24 cellular contexts compared by ENCODE assay signal in genomic region chr19:57572415-57572947, GRCh38. TPM values are rescaled to one million over a fixed set of nuclear protein-coding genes. Genes with fewer than 3 reads are reported as not detected.
DNase-seq lines count a peak whose midpoint lies in the region; ATAC-seq, FAIRE-seq and TF ChIP-seq lines count a peak whose summit lies in the region.
"Had no signal": no experiment of that assay in that cellular context is flagged by ENCODE, and none has a peak within 500 bp of the region (broad histone marks: within the 10 kb centered on the region; RNA-seq: fewer than 3 reads in every experiment).

No MANE protein-coding gene starts in this region.

- intact Hi-C loops in A673 (cut with micrococcal nuclease; ENCODE audit: unreplicated experiment) = no loop called here

- peaks cover 84 to 99% of the 10 kb centered on the region in 2 experiments for H3K9me3 ChIP-seq in CD4-positive, CD25-positive, alpha-beta regulatory T cell (ENCODE audit: control insufficient read depth in 2 of 2, low read length in 2 of 2)
- H3K9me3 ChIP-seq in adipocyte (ENCODE audit: control insufficient read depth, low read length) = peaks cover 89% of the 10 kb centered on the region
- peaks cover 83 to 97% of the 10 kb centered on the region in 2 donors for H3K9me3 ChIP-seq in muscle layer of duodenum (ENCODE audit: control insufficient read depth in 1 of 2, low read length in 2 of 2)
- H3K9me3 ChIP-seq in A673 (ENCODE audit: low read depth, low read length, poor library complexity, severe bottlenecking) = peaks cover 76% of the 10 kb centered on the region

- no peak for ATAC-seq in CD4-positive, CD25-positive, alpha-beta regulatory T cell (ENCODE audit: low read depth in 2 of 2)
- no peak for ATAC-seq in HG02759 (IDR thresholded peaks at IDR 0.05; ENCODE audit: unreplicated experiment)
- ATAC-seq: SK-N-SH treated with all-trans-retinoic acid at 6 μM for 48 hours had no signal

- no peaks in the 10 kb centered on the region for H3K4me1 ChIP-seq in CD4-positive, CD25-positive, alpha-beta regulatory T cell (ENCODE audit: control insufficient read depth, insufficient read depth, low read length, poor library complexity, severe bottlenecking)
- H3K4me1 ChIP-seq in adipocyte (ENCODE audit: control insufficient read depth, insufficient read depth, low read length) = peaks cover 2% of the 10 kb centered on the region
- H3K4me1 ChIP-seq in muscle layer of duodenum (ENCODE audit: control insufficient read depth in 1 of 2, insufficient read depth in 2 of 2, low read length in 2 of 2) = peaks cover 0 to 2% of the 10 kb centered on the region in 2 donors
- H3K4me1 ChIP-seq in A673 (ENCODE audit: insufficient read depth, low read length, poor library complexity, severe bottlenecking) = no peaks in the 10 kb centered on the region

- CTCF ChIA-PET in A673 (lab: Charles Lee) = no interaction called here

- peaks cover 53% of the 10 kb centered on the region for H3K36me3 Mint-ChIP-seq in CD4-positive, CD25-positive, alpha-beta regulatory T cell
- H3K36me3 Mint-ChIP-seq in endothelial cell (ENCODE audit: low read depth, unreplicated experiment) = peaks cover 76% of the 10 kb centered on the region

- no TSS peak for BruUV-seq in A673 (replicated peaks; lab: Mats Ljungman, UMichigan)

- TF ChIP-seq CTCF in endothelial cell (IDR thresholded peaks at IDR 0.05; ENCODE audit: unreplicated experiment) (no peak), A673 (conservative IDR thresholded peaks at IDR 0.05; ENCODE audit: low read depth, low read length) (no peak)

- no peak overlapping the region for H3K27ac ChIP-seq in CD4-positive, CD25-positive, alpha-beta regulatory T cell (ENCODE audit: insufficient read depth, low read length, poor library complexity, severe bottlenecking)
- H3K27ac ChIP-seq in muscle layer of duodenum (ENCODE audit: low read length) (no peak overlapping the region), A673 (ENCODE audit: low read depth, low read length, poor library complexity, severe bottlenecking) (no peak overlapping the region)
- H3K27ac ChIP-seq: C4-2B, GM23248 had no signal

- H3K27me3 Mint-ChIP-seq in CD4-positive, CD25-positive, alpha-beta regulatory T cell = no peaks in the 10 kb centered on the region
- peaks cover 21% of the 10 kb centered on the region for H3K27me3 Mint-ChIP-seq in endothelial cell (ENCODE audit: unreplicated experiment)

- peak overlapping the region; percentile 13 for H3K4me3 ChIP-seq in CD4-positive, CD25-positive, alpha-beta regulatory T cell (ENCODE audit: low read depth, low read length)
- peak overlapping the region; percentile 67 for H3K4me3 ChIP-seq in adipocyte (ENCODE audit: low read length)
- H3K4me3 ChIP-seq in muscle layer of duodenum (ENCODE audit: low read depth in 1 of 2, low read length in 2 of 2) = peak overlapping the region; percentile 12 to 99
- H3K4me3 ChIP-seq in A673 (ENCODE audit: low read depth, low read length, poor library complexity, severe bottlenecking) = no peak overlapping the region
- H3K4me3 ChIP-seq: GM23248 had no signal

- H3K27me3 ChIP-seq in CD4-positive, CD25-positive, alpha-beta regulatory T cell (ENCODE audit: control insufficient read depth, insufficient read depth, low read length) = no peaks in the 10 kb centered on the region
- no peaks in the 10 kb centered on the region for H3K27me3 ChIP-seq in adipocyte (replicated peaks; ENCODE audit: control insufficient read depth, insufficient read depth, low read length)
- no peaks in the 10 kb centered on the region for H3K27me3 ChIP-seq in muscle layer of duodenum (ENCODE audit: low read depth, low read length)
- no peaks in the 10 kb centered on the region for H3K27me3 ChIP-seq in A673 (replicated peaks; ENCODE audit: insufficient read depth, low read depth, low read length, poor library complexity)

- no peak for DNase-seq in CD4-positive, CD25-positive, alpha-beta regulatory T cell
- no peak for DNase-seq in adipocyte (ENCODE audit: low read depth)
- no peak for DNase-seq in endothelial cell (ENCODE audit: low spot score)
- no peak for DNase-seq in GM12892 (ENCODE audit: insufficient read length)
- DNase-seq in midbrain (lab: John Stamatoyannopoulos, UW) = no peak
- no peak for DNase-seq in A673 (ENCODE audit: low spot score)
- DNase-seq: AML-193, Calu3, DMS79 treated with DMSO at 0.1 percent for 48 hours, GM23248, H9, Karpas-422, NCI-H1105, NCI-H146, NCI-H1930, NCI-H446, NCI-H524 treated with DMSO at 0.1 percent for 48 hours, NCI-H774 had no signal

- peaks cover 51% of the 10 kb centered on the region for H3K36me3 ChIP-seq in CD4-positive, CD25-positive, alpha-beta regulatory T cell (ENCODE audit: control insufficient read depth, insufficient read depth, low read length)
- H3K36me3 ChIP-seq in adipocyte (ENCODE audit: control insufficient read depth, insufficient read depth, low read length, severe bottlenecking) (peaks cover 62% of the 10 kb centered on the region), muscle layer of duodenum (ENCODE audit: control insufficient read depth in 1 of 2, insufficient read depth in 2 of 2, low read length in 2 of 2) (peaks cover 46 to 72% of the 10 kb centered on the region in 2 donors), A673 (ENCODE audit: insufficient read depth, low read length, poor library complexity, severe bottlenecking) (peaks cover 41% of the 10 kb centered on the region)

- H3K9ac ChIP-seq in adipocyte (ENCODE audit: low read length) = no peak overlapping the region
- H3K9ac ChIP-seq: GM23248 had no signal

- H3K9me3 Mint-ChIP-seq in CD4-positive, CD25-positive, alpha-beta regulatory T cell = peaks cover 0 to 86% (median 36%) of the 10 kb centered on the region in 7 donors
- H3K9me3 Mint-ChIP-seq in endothelial cell (ENCODE audit: unreplicated experiment) = peaks cover 77% of the 10 kb centered on the region

- no peak overlapping the region for H3K4me3 Mint-ChIP-seq in CD4-positive, CD25-positive, alpha-beta regulatory T cell
- H3K4me3 Mint-ChIP-seq in endothelial cell (ENCODE audit: unreplicated experiment) = peak overlapping the region; percentile 86
- H3K4me3 Mint-ChIP-seq: H9 had no signal

- no peak for FAIRE-seq in GM12892 (lab: Jason Lieb, UNC)
- FAIRE-seq: A204.1, GM18507 had no signal

- no peak overlapping the region for H3K27ac Mint-ChIP-seq in CD4-positive, CD25-positive, alpha-beta regulatory T cell
- H3K27ac Mint-ChIP-seq in endothelial cell (ENCODE audit: unreplicated experiment) = no peak overlapping the region
- H3K27ac Mint-ChIP-seq: H9 had no signal

- no peak for TF ChIP-seq POLR2A in GM12892 (IDR thresholded peaks at IDR 0.05; ENCODE audit: low read depth, low read length)

- peaks cover 0 to 13% (median 6%) of the 10 kb centered on the region in 4 donors for H3K4me1 Mint-ChIP-seq in CD4-positive, CD25-positive, alpha-beta regulatory T cell
- H3K4me1 Mint-ChIP-seq in endothelial cell (ENCODE audit: unreplicated experiment) = no peaks in the 10 kb centered on the region
- H3K4me1 Mint-ChIP-seq: H9 had no signal

- POLR2A ChIA-PET in A673 (lab: Charles Lee; ENCODE audit: low non-redundant PET) = no interaction called here

RNA-seq across cellular contexts. Expression of gene ZNF416, which starts 6.2 kb away (rescaled TPM):
- 4.4 TPM for total RNA-seq in CD4-positive, CD25-positive, alpha-beta regulatory T cell
- 1 to 10 TPM; 4.1 to 9.5 (median 6.1) TPM for polyA plus RNA-seq in CD4-positive, CD25-positive, alpha-beta regulatory T cell
- total RNA-seq in endothelial cell (ENCODE audit: unreplicated experiment) (10.9 TPM), A673 (2021) (6.8 and 7.1 TPM in 2 replicates)
- polyA plus RNA-seq in GM12892 (2012; ENCODE audit: missing spikeins) = 2.6 TPM

RNA-seq across cellular contexts. Expression of gene ZIK1, which starts 11.5 kb away (rescaled TPM):
- 3.4 TPM for total RNA-seq in CD4-positive, CD25-positive, alpha-beta regulatory T cell
- polyA plus RNA-seq in CD4-positive, CD25-positive, alpha-beta regulatory T cell = 10 to 100 TPM in 1 of 4 donors, 1 to 10 TPM in 3; 5.6 to 10.2 (median 8.2) TPM
- total RNA-seq in endothelial cell (ENCODE audit: unreplicated experiment) = 19.9 TPM
- 2.8 TPM for polyA plus RNA-seq in GM12892 (2012; ENCODE audit: missing spikeins)
- 16.3 and 16.7 TPM in 2 replicates for total RNA-seq in A673 (2021)
- total RNA-seq: Calu3 had no signal

RNA-seq across cellular contexts. Expression of gene ZNF550, which starts 12.8 kb away (rescaled TPM):
- total RNA-seq in CD4-positive, CD25-positive, alpha-beta regulatory T cell = 10.2 TPM
- 10 to 100 TPM in 2 of 4 donors, 1 to 10 TPM in 2; 5.8 to 18.7 (median 9.4) TPM for polyA plus RNA-seq in CD4-positive, CD25-positive, alpha-beta regulatory T cell
- total RNA-seq in endothelial cell (ENCODE audit: unreplicated experiment) = 15.3 TPM
- polyA plus RNA-seq in GM12892 (2012; ENCODE audit: missing spikeins) = 6.0 TPM
- 9.6 and 11.5 TPM in 2 replicates for total RNA-seq in A673 (2021)

RNA-seq across cellular contexts. Expression of gene ZNF530, which starts 27.2 kb away (rescaled TPM):
- total RNA-seq in CD4-positive, CD25-positive, alpha-beta regulatory T cell = 1.5 TPM
- polyA plus RNA-seq in CD4-positive, CD25-positive, alpha-beta regulatory T cell = 1 to 10 TPM; 4.8 to 7.8 (median 7.4) TPM
- total RNA-seq in endothelial cell (ENCODE audit: unreplicated experiment) = 7.2 TPM
- 4.0 TPM for polyA plus RNA-seq in GM12892 (2012; ENCODE audit: missing spikeins)
- 9.4 and 11.3 TPM in 2 replicates for total RNA-seq in A673 (2021)

RNA-seq across cellular contexts. Expression of gene ZNF134, which starts 41.6 kb away (rescaled TPM):
- 17.4 TPM for total RNA-seq in CD4-positive, CD25-positive, alpha-beta regulatory T cell
- 10 to 100 TPM in 3 of 4 donors, 1 to 10 TPM in 1; 9.8 to 14.2 (median 11.8) TPM for polyA plus RNA-seq in CD4-positive, CD25-positive, alpha-beta regulatory T cell
- total RNA-seq in endothelial cell (ENCODE audit: unreplicated experiment) (37.5 TPM), A673 (2021) (24.3 and 24.7 TPM in 2 replicates)
- polyA plus RNA-seq in GM12892 (2012; ENCODE audit: missing spikeins) = 5.1 TPM
